In the genomic region with DNA sequence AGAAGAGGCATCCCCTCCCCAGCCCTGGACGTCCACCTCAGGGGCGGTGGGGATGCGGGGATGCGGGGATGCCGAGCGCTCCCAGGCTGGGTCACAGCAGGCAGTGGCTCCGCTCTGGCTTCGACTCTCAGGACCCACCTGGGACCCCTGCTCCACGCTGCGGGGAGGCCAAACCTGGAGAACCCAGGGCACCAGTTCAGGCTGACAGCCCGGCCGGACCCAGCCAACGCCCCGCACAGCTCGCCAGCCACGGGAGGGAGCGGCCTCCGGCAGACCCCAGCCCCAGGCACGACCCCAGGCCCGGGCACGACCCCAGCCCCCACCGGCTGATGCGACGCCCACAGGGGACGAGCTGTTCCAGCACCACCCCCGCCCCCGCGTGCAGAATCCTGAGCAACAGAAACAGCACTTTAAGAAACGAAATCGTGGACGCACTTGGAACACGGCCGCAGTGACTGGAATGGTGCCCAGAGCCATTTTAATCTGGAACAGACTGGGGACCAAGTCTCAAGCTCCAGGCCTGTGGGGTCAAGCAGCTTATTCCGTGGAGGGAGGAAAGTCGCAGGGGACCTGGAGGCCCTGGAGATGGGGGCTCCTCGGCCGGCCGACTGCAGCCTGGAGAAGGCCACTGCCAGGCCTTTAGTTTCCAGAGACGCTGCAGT, we compare ENCODE assay signal across 17 cellular contexts.
A peak's percentile ranks its signal among the peaks of the same experiment; 100 is the strongest.
DNase-seq lines count a peak whose midpoint lies in the region; ATAC-seq and TF ChIP-seq lines count a peak whose summit lies in the region.
"Had no signal": no experiment of that assay in that cellular context is flagged by ENCODE, and none has a peak within 500 bp of the region (broad histone marks: within the 10 kb centered on the region; RNA-seq: fewer than 3 reads in every experiment).

No MANE protein-coding gene starts in this region.

- TF ChIP-seq POLR2A in stomach (IDR thresholded peaks at IDR 0.05), result no peak

- peaks cover 13% of the 10 kb centered on the region for H3K79me1 ChIP-seq in mesenchymal stem cell (replicated peaks; ENCODE audit: low read length, poor library complexity, severe bottlenecking)

- H2BK120ac ChIP-seq in mesenchymal stem cell (ENCODE audit: low read depth, low read length), result peak overlapping the region; percentile 29

- H3K4me1 ChIP-seq in duodenal mucosa (ENCODE audit: control insufficient read depth in 1 of 2, insufficient read depth in 2 of 2, low read length in 2 of 2) (peaks cover 60 to 70% of the 10 kb centered on the region in 2 donors), mesenchymal stem cell (ENCODE audit: control insufficient read depth, insufficient read depth, low read depth, low read length) (peaks cover 45% of the 10 kb centered on the region), stomach (peaks cover 70 to 96% (median 77%) of the 10 kb centered on the region in 4 donors)

- intact Hi-C loops in stomach (cut with DNase I; ENCODE audit: low total_unique reads), result loop anchor here (10.0 kb wide), 1 partner anchor 54 kb away; no protein-coding TSS in a partner anchor

- no peak for TF ChIP-seq CTCF in stomach (IDR thresholded peaks at IDR 0.05)

- H2AFZ ChIP-seq in mesenchymal stem cell (ENCODE audit: low read depth, low read length), result no peak overlapping the region

- no peak overlapping the region for H3K18ac ChIP-seq in mesenchymal stem cell (ENCODE audit: low read depth in 1 of 2, low read length in 2 of 2)

- TF ChIP-seq EP300 in stomach (IDR thresholded peaks at IDR 0.05), result no peak

- 94% methylated on average over 39 of the region's 39 CpGs for WGBS in mesenchymal stem cell
- WGBS in stomach, 5 donors, result 75 to 86% (median 83%) methylated on average over 32 to 39 of the region's 39 CpGs

- H2BK15ac ChIP-seq in mesenchymal stem cell (ENCODE audit: low read depth, poor library complexity, severe bottlenecking), result peak overlapping the region; percentile 33

- H3K27me3 ChIP-seq in H7 (ENCODE audit: control insufficient read depth, insufficient read depth, low read length), result no peaks in the 10 kb centered on the region
- no peaks in the 10 kb centered on the region for H3K27me3 ChIP-seq in duodenal mucosa (ENCODE audit: control insufficient read depth in 1 of 2, insufficient read depth in 2 of 2, low read length in 2 of 2)
- no peaks in the 10 kb centered on the region for H3K27me3 ChIP-seq in mesenchymal stem cell (ENCODE audit: control insufficient read depth in 1 of 2, insufficient read depth in 1 of 2, low read length in 2 of 2)
- H3K27me3 ChIP-seq in stomach, result no peaks in the 10 kb centered on the region
- H3K27me3 ChIP-seq: body of pancreas had no signal

- H3K23ac ChIP-seq in mesenchymal stem cell (ENCODE audit: low read length in 2 of 2), result no peak overlapping the region

- peak overlapping the region; percentile 54 for H4K91ac ChIP-seq in mesenchymal stem cell (ENCODE audit: low read length)

- no peak overlapping the region for H2BK5ac ChIP-seq in mesenchymal stem cell (ENCODE audit: low read depth, low read length, poor library complexity, severe bottlenecking)

- peak; percentile 59 for DNase-seq in H7
- no peak for DNase-seq in mesenchymal stem cell
- DNase-seq in stomach, result no peak
- DNase-seq in SW 1271 (lab: John Stamatoyannopoulos, UW), result no peak
- no peak for DNase-seq in HuH-7.5 (ENCODE audit: low spot score)
- no peak for DNase-seq in DMS153 (lab: John Stamatoyannopoulos, UW)
- DNase-seq: activated gamma-delta T cell; effector memory CD8-positive, alpha-beta T cell; glutamatergic neuron; HCEC 1CT; islet precursor cell; naive B cell; NCI-H1694 treated with DMSO at 0.1 percent for 48 hours; SIG-M5 had no signal

- peak overlapping the region in 1 of 2 experiments; percentile 27 for H3K4ac ChIP-seq in mesenchymal stem cell (ENCODE audit: low read depth in 1 of 2, low read length in 2 of 2)

- no peaks in the 10 kb centered on the region for H3K9me3 ChIP-seq in duodenal mucosa (ENCODE audit: control insufficient read depth in 1 of 2, low read length in 2 of 2)
- no peaks in the 10 kb centered on the region for H3K9me3 ChIP-seq in mesenchymal stem cell (ENCODE audit: control insufficient read depth, low read length)
- no peaks in the 10 kb centered on the region for H3K9me3 ChIP-seq in stomach
- H3K9me3 ChIP-seq: body of pancreas had no signal

- H3K9ac ChIP-seq in duodenal mucosa (ENCODE audit: low read depth in 1 of 2, low read length in 2 of 2) (peak overlapping the region in 1 of 2 donors; percentile 19), mesenchymal stem cell (ENCODE audit: low read length) (peak overlapping the region; percentile 78)

- H3K4me2 ChIP-seq in mesenchymal stem cell (ENCODE audit: low read length, poor library complexity, severe bottlenecking), result no peak overlapping the region

- no peak overlapping the region for H2BK12ac ChIP-seq in mesenchymal stem cell (ENCODE audit: low read length in 2 of 2)

- no peak overlapping the region for H4K8ac ChIP-seq in mesenchymal stem cell (ENCODE audit: low read length)

- no peak overlapping the region for H3K14ac ChIP-seq in mesenchymal stem cell (ENCODE audit: low read length in 2 of 2)

- no peak for ATAC-seq in HG03432 (IDR thresholded peaks at IDR 0.05; ENCODE audit: unreplicated experiment)
- ATAC-seq: body of pancreas; effector memory CD8-positive, alpha-beta T cell had no signal

- H3K36me3 ChIP-seq in H7 (replicated peaks; ENCODE audit: control insufficient read depth, insufficient read depth, low read length) (no peaks in the 10 kb centered on the region; the same call in 1 of the 2 replicates), duodenal mucosa (ENCODE audit: control insufficient read depth in 1 of 2, insufficient read depth in 2 of 2, low read length in 2 of 2) (peaks cover 0 to 11% of the 10 kb centered on the region in 2 donors), mesenchymal stem cell (ENCODE audit: control insufficient read depth in 1 of 2, insufficient read depth in 2 of 2, low read depth in 1 of 2, low read length in 2 of 2) (peaks cover 7 to 29% of the 10 kb centered on the region in 2 experiments), stomach (peaks cover 0 to 16% (median 3%) of the 10 kb centered on the region in 4 donors)

- H3K27ac ChIP-seq in duodenal mucosa (ENCODE audit: low read depth, low read length) (peak overlapping the region; percentile 36), mesenchymal stem cell (ENCODE audit: low read length, poor library complexity, severe bottlenecking) (no peak overlapping the region), stomach (peak overlapping the region in 4 of 5 donors; percentile 44 to 74 (median 66))

- H2AK5ac ChIP-seq in mesenchymal stem cell (ENCODE audit: low read length, severe bottlenecking), result peak overlapping the region; percentile 61

- H3K4me3 ChIP-seq in H7 (ENCODE audit: insufficient read depth, low read depth, low read length) (no peak overlapping the region), duodenal mucosa (ENCODE audit: low read depth in 1 of 2, low read length in 2 of 2) (no peak overlapping the region), mesenchymal stem cell (ENCODE audit: insufficient read depth in 1 of 2, low read depth in 1 of 2, low read length in 2 of 2) (no peak overlapping the region), stomach (no peak overlapping the region)
- H3K4me3 ChIP-seq: body of pancreas had no signal
